In the genomic region with DNA sequence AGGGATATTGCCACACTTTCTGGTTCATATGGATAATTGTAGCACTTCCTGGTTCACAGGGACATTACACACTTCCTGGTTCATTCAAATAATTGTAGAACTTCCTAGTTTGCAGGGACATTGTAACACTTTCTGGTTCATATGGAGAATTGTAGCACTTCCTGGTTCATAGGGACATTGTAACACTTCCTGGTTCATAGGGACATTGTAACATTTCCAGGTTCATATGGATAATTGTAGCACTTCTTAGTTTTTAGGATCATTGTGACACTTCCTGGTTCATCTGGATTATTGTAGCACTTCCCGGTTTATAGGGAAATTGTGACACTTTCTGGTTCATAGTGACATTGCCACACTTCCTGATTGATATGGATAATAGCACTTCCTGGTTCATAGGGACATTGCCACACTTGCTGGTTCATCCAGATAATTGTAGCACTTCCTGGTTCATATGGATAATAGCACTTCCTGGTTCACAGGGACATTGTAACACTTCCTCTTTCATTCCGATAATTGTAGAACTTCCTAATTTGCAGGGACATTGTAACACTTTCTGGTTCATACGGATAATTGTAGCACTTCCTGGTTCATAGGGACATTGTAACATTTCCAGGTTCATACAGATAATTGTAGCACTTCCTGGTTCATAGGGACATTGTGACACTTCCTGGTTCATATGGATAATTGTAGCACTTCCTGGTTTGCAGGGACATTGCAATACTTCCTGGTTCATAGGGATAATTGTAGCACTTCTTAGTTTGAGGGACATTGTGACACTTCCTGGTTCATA, we compare ENCODE assay signal across 11 cellular contexts. TPM values are rescaled to one million over a fixed set of nuclear protein-coding genes. Genes with fewer than 3 reads are reported as not detected.
DNase-seq lines count a peak whose midpoint lies in the region; ATAC-seq and TF ChIP-seq lines count a peak whose summit lies in the region.
"Had no signal": no experiment of that assay in that cellular context is flagged by ENCODE, and none has a peak within 500 bp of the region (broad histone marks: within the 10 kb centered on the region; RNA-seq: fewer than 3 reads in every experiment).

No MANE protein-coding gene starts in this region.

- H3K27me3 ChIP-seq in BLaER1: no peaks in the 10 kb centered on the region
- no peaks in the 10 kb centered on the region for H3K27me3 ChIP-seq in DOHH2 (ENCODE audit: control insufficient read depth, low read length)

- H3K27me3 Mint-ChIP-seq in T-cell (no peaks in the 10 kb centered on the region), immature natural killer cell (ENCODE audit: low read depth in 3 of 3) (peaks cover 18 to 46% (median 28%) of the 10 kb centered on the region in 3 donors)

- peaks cover 37 to 41% (median 40%) of the 10 kb centered on the region in 3 donors for H3K9me3 Mint-ChIP-seq in T-cell
- peaks cover 31 to 55% (median 50%) of the 10 kb centered on the region in 6 donors for H3K9me3 Mint-ChIP-seq in immature natural killer cell

- H3K9me2 ChIP-seq in DOHH2 (replicated peaks; ENCODE audit: control insufficient read depth, low read length): 0 out of 2 replicates have a peak, but pooled peaks cover 3% of the 10 kb centered on the region

- no peak overlapping the region for H3K9ac ChIP-seq in BLaER1

- CTCF ChIA-PET in T-cell (lab: Charles Lee): no interaction called here

- H3K4me3 Mint-ChIP-seq in T-cell (peak overlapping the region in 2 of 3 donors; percentile 69 to 75), immature natural killer cell (peak overlapping the region in 3 of 5 donors; percentile 2 to 72 (median 61))

- H4K20me1 ChIP-seq in BLaER1: no peaks in the 10 kb centered on the region
- no peaks in the 10 kb centered on the region for H4K20me1 ChIP-seq in DOHH2 (ENCODE audit: control insufficient read depth, insufficient read depth, low read depth, low read length)

- no peak for TF ChIP-seq CTCF in DOHH2 (IDR thresholded peaks at IDR 0.05; ENCODE audit: low read depth, low read length, poor library complexity, severe bottlenecking)

- H3K9me3 ChIP-seq in BLaER1 (peaks cover 35% of the 10 kb centered on the region), DOHH2 (ENCODE audit: control insufficient read depth, insufficient read depth, low read length) (peaks cover 38% of the 10 kb centered on the region)

- POLR2A ChIA-PET in T-cell (lab: Charles Lee): no interaction called here

- H3K4me1 Mint-ChIP-seq in T-cell (peaks cover 38 to 48% (median 47%) of the 10 kb centered on the region in 3 donors), immature natural killer cell (peaks cover 52 to 57% of the 10 kb centered on the region in 2 donors)

- H3F3A ChIP-seq in DOHH2 (ENCODE audit: control insufficient read depth, insufficient read depth): peaks cover 36% of the 10 kb centered on the region

- H3K36me3 Mint-ChIP-seq in T-cell: peaks cover 57% of the 10 kb centered on the region
- H3K36me3 Mint-ChIP-seq in immature natural killer cell: peaks cover 50 to 59% (median 56%) of the 10 kb centered on the region in 3 donors

- peak overlapping the region; percentile 81 for H3K27ac ChIP-seq in BLaER1
- H3K27ac ChIP-seq in DOHH2 (ENCODE audit: low read depth, low read length): peak overlapping the region; percentile 94
- H3K27ac ChIP-seq: WERI-Rb-1 had no signal

- peaks cover 8% of the 10 kb centered on the region; the same call in 1 of the 2 replicates for H3K79me2 ChIP-seq in DOHH2 (ENCODE audit: control insufficient read depth, low read length)

- H3K4me2 ChIP-seq in BLaER1 (0 out of 2 replicates have a peak overlapping the region, but pooled peaks have one; percentile 6), DOHH2 (ENCODE audit: low read length) (peak overlapping the region; percentile 65)

- H3K4me3 ChIP-seq in BLaER1 (peak overlapping the region; percentile 28; the same call in 1 of the 2 replicates), DOHH2 (ENCODE audit: low read length) (peak overlapping the region; percentile 62)

- DNase-seq in T-cell: no peak
- no peak for DNase-seq in immature natural killer cell
- no peak for DNase-seq in NCI-H345 (lab: John Stamatoyannopoulos, UW)
- no peak for DNase-seq in nucleus accumbens (lab: John Stamatoyannopoulos, UW)
- DNase-seq: NCI-H1694, WERI-Rb-1 had no signal

- H3K27ac Mint-ChIP-seq in T-cell: peak overlapping the region; percentile 98 to 99
- peak overlapping the region; percentile 88 to 96 (median 94) for H3K27ac Mint-ChIP-seq in immature natural killer cell

- H3K4me1 ChIP-seq in BLaER1 (peaks cover 26% of the 10 kb centered on the region), DOHH2 (ENCODE audit: control insufficient read depth, low read length) (peaks cover 53% of the 10 kb centered on the region)

- H3K36me3 ChIP-seq in BLaER1 (peaks cover 16% of the 10 kb centered on the region), DOHH2 (ENCODE audit: control insufficient read depth, low read length) (peaks cover 56% of the 10 kb centered on the region)

- no peak for ATAC-seq in T-cell (replicated peaks in 1 of 4)
- no peak for ATAC-seq in esophagus mucosa
- no peak for ATAC-seq in HG03457 (IDR thresholded peaks at IDR 0.05; ENCODE audit: unreplicated experiment)
- ATAC-seq: sciatic nerve had no signal

RNA-seq across cellular contexts. Expression of a gene that starts 59.2 kb away (rescaled TPM):
- total RNA-seq in T-cell (100 to 1,000 TPM; 141 to 294 (median 207) TPM), esophagus mucosa (100 TPM)
- 100 to 1,000 TPM; 479 to 672 (median 543) TPM for polyA plus RNA-seq in immature natural killer cell
